1 cellular context compared by ENCODE assay signal in genomic region chr20:48126227-48126740, GRCh38.
TF ChIP-seq lines count a peak whose summit lies in the region.

No MANE protein-coding gene starts in this region.

TF ChIP-seq in HepG2, 621 proteins besides CTCF, POLR2A, EP300 and RAD21 (continued from another document):
- TF ChIP-seq, protein P1, sequence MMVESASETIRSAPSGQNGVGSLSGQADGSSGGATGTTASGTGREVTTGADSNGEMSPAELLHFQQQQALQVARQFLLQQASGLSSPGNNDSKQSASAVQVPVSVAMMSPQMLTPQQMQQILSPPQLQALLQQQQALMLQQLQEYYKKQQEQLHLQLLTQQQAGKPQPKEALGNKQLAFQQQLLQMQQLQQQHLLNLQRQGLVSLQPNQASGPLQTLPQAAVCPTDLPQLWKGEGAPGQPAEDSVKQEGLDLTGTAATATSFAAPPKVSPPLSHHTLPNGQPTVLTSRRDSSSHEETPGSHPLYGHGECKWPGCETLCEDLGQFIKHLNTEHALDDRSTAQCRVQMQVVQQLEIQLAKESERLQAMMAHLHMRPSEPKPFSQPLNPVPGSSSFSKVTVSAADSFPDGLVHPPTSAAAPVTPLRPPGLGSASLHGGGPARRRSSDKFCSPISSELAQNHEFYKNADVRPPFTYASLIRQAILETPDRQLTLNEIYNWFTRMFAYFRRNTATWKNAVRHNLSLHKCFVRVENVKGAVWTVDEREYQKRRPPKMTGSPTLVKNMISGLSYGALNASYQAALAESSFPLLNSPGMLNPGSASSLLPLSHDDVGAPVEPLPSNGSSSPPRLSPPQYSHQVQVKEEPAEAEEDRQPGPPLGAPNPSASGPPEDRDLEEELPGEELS (CRISPR knock-in tag; IDR thresholded peaks at IDR 0.05) = peak; percentile 82
- TF ChIP-seq SOX5 (CRISPR knock-in tag; IDR thresholded peaks at IDR 0.05; ENCODE audit: borderline replicate concordance) = peak; percentile 44; the same call in 1 of the 2 replicates
- no peak for TF ChIP-seq YEATS4 (CRISPR knock-in tag; IDR thresholded peaks at IDR 0.05; ENCODE audit: borderline replicate concordance)
- TF ChIP-seq KMT2B (CRISPR knock-in tag; IDR thresholded peaks at IDR 0.05) = no peak
- TF ChIP-seq ZNF337 (CRISPR knock-in tag; IDR thresholded peaks at IDR 0.05; ENCODE audit: borderline replicate concordance, low read depth) = no peak
- TF ChIP-seq FIP1L1 (IDR thresholded peaks at IDR 0.05; ENCODE audit: borderline replicate concordance, insufficient read depth, low read depth, low read length) = no peak
- no peak for TF ChIP-seq SNAPC2 (CRISPR knock-in tag; IDR thresholded peaks at IDR 0.05)
- TF ChIP-seq DPF2 (CRISPR knock-in tag; IDR thresholded peaks at IDR 0.05; ENCODE audit: borderline replicate concordance, low read depth) = peak; percentile 71; the same call in 1 of the 2 replicates
- TF ChIP-seq SALL1 (CRISPR knock-in tag; IDR thresholded peaks at IDR 0.05) = peak; percentile 85
- TF ChIP-seq NR0B2 (CRISPR knock-in tag; IDR thresholded peaks at IDR 0.05) = no peak
- no peak for TF ChIP-seq MAFK (conservative IDR thresholded peaks at IDR 0.05 in 1 of 2, IDR thresholded peaks at IDR 0.05 in 1 of 2; ENCODE audit: low read length in 2 of 2)
- TF ChIP-seq ZBTB37 (CRISPR knock-in tag; IDR thresholded peaks at IDR 0.05) = no peak
- TF ChIP-seq NFYC (CRISPR knock-in tag; IDR thresholded peaks at IDR 0.05) = no peak
- TF ChIP-seq RBFOX2 (IDR thresholded peaks at IDR 0.05; ENCODE audit: low read depth, low read length) = no peak
- peak; percentile 89 for TF ChIP-seq ATF2 (CRISPR knock-in tag; IDR thresholded peaks at IDR 0.05)
- TF ChIP-seq, protein P2, sequence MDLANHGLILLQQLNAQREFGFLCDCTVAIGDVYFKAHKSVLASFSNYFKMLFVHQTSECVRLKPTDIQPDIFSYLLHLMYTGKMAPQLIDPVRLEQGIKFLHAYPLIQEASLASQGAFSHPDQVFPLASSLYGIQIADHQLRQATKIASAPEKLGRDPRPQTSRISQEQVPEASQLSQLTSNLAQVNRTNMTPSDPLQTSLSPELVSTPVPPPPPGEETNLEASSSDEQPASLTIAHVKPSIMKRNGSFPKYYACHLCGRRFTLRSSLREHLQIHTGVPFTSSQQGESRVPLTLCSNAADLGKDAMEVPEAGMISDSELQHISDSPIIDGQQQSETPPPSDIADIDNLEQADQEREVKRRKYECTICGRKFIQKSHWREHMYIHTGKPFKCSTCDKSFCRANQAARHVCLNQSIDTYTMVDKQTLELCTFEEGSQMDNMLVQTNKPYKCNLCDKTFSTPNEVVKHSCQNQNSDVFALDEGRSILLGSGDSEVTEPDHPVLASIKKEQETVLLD (CRISPR knock-in tag; IDR thresholded peaks at IDR 0.05; ENCODE audit: low read depth) = no peak
- no peak for TF ChIP-seq RAD51 (IDR thresholded peaks at IDR 0.05; ENCODE audit: borderline replicate concordance)
- TF ChIP-seq MATR3 (CRISPR knock-in tag; IDR thresholded peaks at IDR 0.05) = no peak
- TF ChIP-seq CEBPG (CRISPR knock-in tag; IDR thresholded peaks at IDR 0.05) = peak; percentile 79
- TF ChIP-seq HOXA5 (CRISPR knock-in tag; IDR thresholded peaks at IDR 0.05) = no peak
- TF ChIP-seq ZNF790 (CRISPR knock-in tag; IDR thresholded peaks at IDR 0.05; ENCODE audit: borderline replicate concordance) = no peak; the same call in 1 of the 2 replicates
- TF ChIP-seq ARID4A (CRISPR knock-in tag; IDR thresholded peaks at IDR 0.05; ENCODE audit: borderline replicate concordance) = peak; percentile 62; the same call in 1 of the 2 replicates
- no peak; the same call in 1 of the 2 replicates for TF ChIP-seq MIXL1 (CRISPR knock-in tag; IDR thresholded peaks at IDR 0.05)
